30 cellular contexts compared by ENCODE assay signal in genomic region chr19:20269461-20269860, GRCh38.
"Had no signal": no experiment of that assay in that cellular context is flagged by ENCODE, and none has a peak within 500 bp of the region (broad histone marks: within the 10 kb centered on the region; RNA-seq: fewer than 3 reads in every experiment).

No MANE protein-coding gene starts in this region.

- H3K36me3 ChIP-seq: adrenal gland, brain microvascular endothelial cell, breast epithelium had no signal

- DNase-seq: activated B cell treated with CpG ODN at 0.5 μM for 24 hours; activated CD4-positive, alpha-beta T cell treated with anti-CD3 and anti-CD28 coated beads for 4 hours; activated CD4-positive, alpha-beta T cell treated with anti-CD3 and anti-CD28 coated beads, Interleukin-2, amount 10 ng/mL, durations not matched to agents 24 days and 14 days; activated CD4-positive, alpha-beta T cell treated with anti-CD3 and anti-CD28 coated beads, Interleukin-2, amount 50 U/mL, for 48 hours; activated CD4-positive, CD25-positive, alpha-beta regulatory T cell treated with anti-CD3 and anti-CD28 coated beads, Interleukin-2, amount 50 U/mL, for 72 hours; activated CD8-positive, alpha-beta memory T cell treated with anti-CD3 and anti-CD28 coated beads, Interleukin-2, amount 50 U/mL, for 4 hours; activated CD8-positive, alpha-beta T cell treated with anti-CD3 and anti-CD28 coated beads for 36 hours; activated effector memory CD4-positive, alpha-beta T cell treated with anti-CD3 and anti-CD28 coated beads, Interleukin-2, amount 50 U/mL, for 16 hours; activated gamma-delta T cell treated with Interleukin-2 at 50 U/mL for 16 hours; activated naive CD4-positive, alpha-beta T cell; activated naive CD4-positive, alpha-beta T cell treated with anti-CD3 and anti-CD28 coated beads for 36 hours; activated naive CD4-positive, alpha-beta T cell treated with anti-CD3 and anti-CD28 coated beads, Interleukin-2, amount 50 U/mL, for 16 hours; activated naive CD8-positive, alpha-beta T cell treated with anti-CD3 and anti-CD28 coated beads for 36 hours; activated T-cell treated with anti-CD3 and anti-CD28 coated beads for 4 hours; activated T-cell treated with anti-CD3 and anti-CD28 coated beads, Interleukin-2, amount 50 U/mL, for 1 hour; activated T-cell treated with anti-CD3 and anti-CD28 coated beads, Interleukin-2, amount 50 U/mL, for 4 hours; activated T-cell treated with anti-CD3 and anti-CD28 coated beads, Interleukin-2, amount 50 U/mL, for 72 hours; adrenal gland; amniotic stem cell; aorta; body of pancreas; brain microvascular endothelial cell; central memory CD4-positive, alpha-beta T cell; T-helper 1 cell; T-helper 2 cell; T-helper 9 cell had no signal

- ATAC-seq: activated CD8-positive, alpha-beta T cell treated with anti-CD3 and anti-CD28 coated beads for 36 hours; activated naive CD4-positive, alpha-beta T cell treated with anti-CD3 and anti-CD28 coated beads, Interleukin-2, amount 50 U/mL, for 72 hours; activated T-cell treated with anti-CD3 and anti-CD28 coated beads, Interleukin-2, amount 50 U/mL, for 4 hours; activated T-cell treated with anti-CD3 and anti-CD28 coated beads, Interleukin-2, amount 50 U/mL, for 72 hours; activated T-helper 17 cell treated with anti-CD3 and anti-CD28 coated beads, Interleukin-2, amount 50 U/mL, for 72 hours; body of pancreas had no signal

- H3K27ac ChIP-seq: adrenal gland, body of pancreas, brain microvascular endothelial cell, breast epithelium, VCaP had no signal

- H3K9me3 ChIP-seq: adrenal gland, body of pancreas had no signal

- H3K4me3 ChIP-seq: adrenal gland, body of pancreas, breast epithelium had no signal

- H3K4me1 ChIP-seq: adrenal gland, body of pancreas, breast epithelium had no signal

- H3K27me3 ChIP-seq: adrenal gland, body of pancreas, brain microvascular endothelial cell, breast epithelium had no signal
